In the genomic region with DNA sequence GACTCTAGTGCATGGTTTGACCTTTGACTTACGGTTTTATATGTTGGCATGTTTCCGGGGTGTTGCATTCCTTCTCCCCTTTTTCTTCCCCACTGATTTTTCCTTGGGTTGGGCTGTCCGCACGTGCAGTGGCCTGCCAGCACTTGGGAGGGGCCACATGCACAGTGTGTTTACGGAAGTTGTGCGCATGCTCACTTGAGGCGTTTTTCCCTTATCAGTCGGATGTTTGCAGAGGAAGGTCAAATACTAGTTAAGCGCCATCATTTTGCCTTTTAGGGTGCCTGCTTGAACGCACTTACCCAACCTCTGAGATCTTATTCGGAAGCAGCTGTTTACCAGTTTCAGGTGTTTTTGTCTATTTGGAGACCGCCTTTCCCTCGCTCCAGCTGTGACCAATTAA, we compare ENCODE assay signal across 24 cellular contexts.
DNase-seq lines count a peak whose midpoint lies in the region; ATAC-seq, FAIRE-seq and TF ChIP-seq lines count a peak whose summit lies in the region.
"Had no signal": no experiment of that assay in that cellular context is flagged by ENCODE, and none has a peak within 500 bp of the region (broad histone marks: within the 10 kb centered on the region; RNA-seq: fewer than 3 reads in every experiment).

No MANE protein-coding gene starts in this region.

- 57 to 75% (median 69%) methylated on average over 13 of the region's 13 CpGs for WGBS in small intestine, 3 donors

- DNase-seq in DMS153 treated with DMSO at 0.1 percent for 48 hours (lab: John Stamatoyannopoulos, UW; ENCODE audit: unreplicated experiment) (peak; percentile 12), NCI-H748 (lab: John Stamatoyannopoulos, UW; ENCODE audit: unreplicated experiment) (peak; percentile 67), colonic mucosa (peak; percentile 17), small intestine (peak; percentile 2), MM.1S (no peak)
- DNase-seq: CD4-positive, CD25-positive, alpha-beta regulatory T cell; COR-L47; DMS 273 treated with DMSO at 0.1 percent for 48 hours; GM23248; HCEC 1CT; KG1; NCI-H1105 treated with DMSO at 0.1 percent for 48 hours; NCI-H1694 treated with DMSO at 0.1 percent for 48 hours; NCI-H2081 treated with DMSO at 0.1 percent for 48 hours; NCI-H510A; NCI-H774; OCI-M1; SW 1271 had no signal

- no peaks in the 10 kb centered on the region for H3K79me2 ChIP-seq in MM.1S (ENCODE audit: low read length)

- TF ChIP-seq CTCF in colonic mucosa (IDR thresholded peaks at IDR 0.05) (no peak), MM.1S (IDR thresholded peaks at IDR 0.05; ENCODE audit: low read length) (no peak)

- FAIRE-seq in small intestine (lab: Jason Lieb, UNC), result no peak
- FAIRE-seq: GM12891, RCC 7860 had no signal

- H3K9ac ChIP-seq in colonic mucosa (ENCODE audit: low read depth in 2 of 2, low read length in 2 of 2) (no peak overlapping the region), MM.1S (ENCODE audit: low read length) (no peak overlapping the region)
- H3K9ac ChIP-seq: GM23248 had no signal

- H3K4me3 ChIP-seq in colonic mucosa (no peak overlapping the region), small intestine (ENCODE audit: low read depth in 1 of 2, low read length in 2 of 2) (no peak overlapping the region), MM.1S (ENCODE audit: low read length) (no peak overlapping the region)
- H3K4me3 ChIP-seq: GM23248, SK-N-MC had no signal

- H3K9me3 ChIP-seq in colonic mucosa, result no peaks in the 10 kb centered on the region
- no peaks in the 10 kb centered on the region for H3K9me3 ChIP-seq in small intestine (ENCODE audit: control insufficient read depth, low read depth)
- H3K9me3 ChIP-seq in MM.1S (replicated peaks; ENCODE audit: insufficient read depth, low read length), result no peaks in the 10 kb centered on the region

- H3K27me3 ChIP-seq in colonic mucosa (no peaks in the 10 kb centered on the region), small intestine (ENCODE audit: control insufficient read depth in 2 of 2, insufficient read depth in 2 of 2, low read length in 2 of 2) (no peaks in the 10 kb centered on the region), MM.1S (replicated peaks; ENCODE audit: insufficient read depth, low read length) (no peaks in the 10 kb centered on the region)

- H3K36me3 ChIP-seq in colonic mucosa (no peaks in the 10 kb centered on the region), small intestine (ENCODE audit: control insufficient read depth in 2 of 2, insufficient read depth in 2 of 2, low read length in 2 of 2) (no peaks in the 10 kb centered on the region), MM.1S (replicated peaks; ENCODE audit: insufficient read depth, low read length) (no peaks in the 10 kb centered on the region)

- no peaks in the 10 kb centered on the region for H3F3A ChIP-seq in MM.1S (ENCODE audit: insufficient read depth, low read length)

- H3K4me1 ChIP-seq in colonic mucosa (no peaks in the 10 kb centered on the region), small intestine (ENCODE audit: control insufficient read depth in 2 of 2, insufficient read depth in 1 of 2, low read depth in 1 of 2, low read length in 1 of 2) (no peaks in the 10 kb centered on the region), MM.1S (ENCODE audit: low read length) (no peaks in the 10 kb centered on the region)

- H2AFZ ChIP-seq in MM.1S (ENCODE audit: low read length), result no peak overlapping the region
- H2AFZ ChIP-seq: GM23248 had no signal

- no peak overlapping the region for H3K27ac ChIP-seq in colonic mucosa
- no peak overlapping the region for H3K27ac ChIP-seq in small intestine (ENCODE audit: low read depth in 1 of 2, low read length in 1 of 2)
- no peak overlapping the region for H3K27ac ChIP-seq in MM.1S (ENCODE audit: low read length)
- H3K27ac ChIP-seq: GM23248, SK-N-MC had no signal

- intact Hi-C loops in colonic mucosa (cut with DNase I), result no loop called here

- no peaks in the 10 kb centered on the region for H4K20me1 ChIP-seq in MM.1S (ENCODE audit: insufficient read depth, low read length)

- H3K4me2 ChIP-seq in MM.1S (ENCODE audit: low read depth, low read length), result no peak overlapping the region

- no peaks in the 10 kb centered on the region for H3K9me2 ChIP-seq in MM.1S (replicated peaks; ENCODE audit: insufficient read depth, low read length)

- ATAC-seq in activated CD4-positive, CD25-positive, alpha-beta regulatory T cell treated with anti-CD3 and anti-CD28 coated beads, Interleukin-2, amount 50 U/mL, for 24 hours, result no peak
- no peak for ATAC-seq in GM19395 (IDR thresholded peaks at IDR 0.05; ENCODE audit: unreplicated experiment)
- ATAC-seq: Right ventricle myocardium inferior had no signal
